ENCODE assay signal across 20 cellular contexts in genomic region chr7:68868975-68869374, GRCh38.
DNase-seq lines count a peak whose midpoint lies in the region; ATAC-seq lines count a peak whose summit lies in the region.
"Had no signal": no experiment of that assay in that cellular context is flagged by ENCODE, and none has a peak within 500 bp of the region (broad histone marks: within the 10 kb centered on the region; RNA-seq: fewer than 3 reads in every experiment).

No MANE protein-coding gene starts in this region.

- in situ Hi-C loops in G401 (cut with HindIII; ENCODE audit: low sequenced_read_pairs): no loop called here

- DNase-seq in G401 (ENCODE audit: low spot score): peak; percentile 68
- DNase-seq in cerebellar cortex (ENCODE audit: low spot score): peak; percentile 52
- DNase-seq in left lobe of liver (ENCODE audit: low spot score): peak; percentile 43
- peak; percentile 3 for DNase-seq in putamen (ENCODE audit: low spot score)
- no peak for DNase-seq in NCI-H82 (lab: John Stamatoyannopoulos, UW)
- DNase-seq in NOMO-1 treated with dmso at 0.1 percent for 144 hours (lab: John Stamatoyannopoulos, UW; ENCODE audit: unreplicated experiment): no peak
- DNase-seq: 8988T; CD4-positive, CD25-positive, alpha-beta regulatory T cell; DMS153; GOT3; HCEC 1CT; MM.1S; NCI-H1694; NCI-H2029 treated with DMSO at 0.1 percent for 48 hours; NCI-H446 treated with DMSO at 0.1 percent for 48 hours; NCI-H526; OCI-M1; Peyer's patch; SHP77 treated with DMSO at 0.1 percent for 48 hours had no signal

- peak; percentile 52 for ATAC-seq in left lobe of liver
- no peak for ATAC-seq in HG03196 (IDR thresholded peaks at IDR 0.05; ENCODE audit: unreplicated experiment)

Comparison
In these comparisons a context has a peak if more than half of its experiments do, and no peak if none do; other contexts are left out.
1. DNase-seq: peak in G401 (single experiment), cerebellar cortex (single experiment), left lobe of liver (single experiment) and putamen (single experiment); none in NCI-H82 (single experiment) and NOMO-1 treated with dmso at 0.1 percent for 144 hours (single experiment).